Comparison of ENCODE assay signal across 15 cellular contexts in the genomic region with DNA sequence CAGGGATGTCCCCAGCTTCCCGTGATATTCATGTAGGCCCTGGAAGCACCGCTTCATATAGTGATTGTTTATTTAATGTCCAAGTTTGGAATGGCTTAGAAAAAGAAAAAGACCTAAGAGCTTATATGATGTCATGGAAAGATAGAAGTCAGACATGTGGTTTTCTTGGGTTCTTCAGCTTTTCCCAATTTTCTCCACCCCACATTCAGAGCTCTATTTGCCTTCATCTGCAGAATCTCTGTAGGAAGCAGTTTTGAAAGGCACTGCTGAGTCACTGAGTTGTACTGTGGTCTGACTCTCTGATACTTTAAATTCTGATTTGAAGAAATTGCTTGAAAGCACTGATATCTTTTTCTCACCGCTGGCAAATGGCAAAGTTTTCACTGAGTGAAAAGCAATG.
DNase-seq lines count a peak whose midpoint lies in the region; FAIRE-seq and TF ChIP-seq lines count a peak whose summit lies in the region.
"Had no signal": no experiment of that assay in that cellular context is flagged by ENCODE, and none has a peak within 500 bp of the region (broad histone marks: within the 10 kb centered on the region; RNA-seq: fewer than 3 reads in every experiment).

No MANE protein-coding gene starts in this region.

- H3K4me3 ChIP-seq in BJ (ENCODE audit: low read depth, low read length) (no peak overlapping the region), skeletal muscle cell (ENCODE audit: low read depth, low read length) (no peak overlapping the region)
- H3K4me3 ChIP-seq: right atrium auricular region had no signal

- FAIRE-seq in RCC 7860 (lab: Jason Lieb, UNC), result no peak

- no peaks in the 10 kb centered on the region for H3K27me3 ChIP-seq in BJ (ENCODE audit: control insufficient read depth, insufficient read depth, low read length)
- H3K27me3 ChIP-seq: right atrium auricular region had no signal

- no peak for TF ChIP-seq CTCF in BJ (IDR thresholded peaks at IDR 0.05; ENCODE audit: insufficient read depth, low read depth, low read length)

- CTCF ChIA-PET in BJ (lab: Yijun Ruan, JAX), result interaction anchor here (0.7 to 2.5 kb wide), 4 partner anchors 10 to 200 kb away, joined by 3 to 9 read pairs (median 6); no protein-coding TSS in a partner anchor

- no peaks in the 10 kb centered on the region for H3K36me3 ChIP-seq in BJ (ENCODE audit: control insufficient read depth, insufficient read depth, low read length)
- H3K36me3 ChIP-seq: right atrium auricular region had no signal

- DNase-seq in BJ (ENCODE audit: low read depth) (peak; percentile 46), amniotic stem cell (lab: John Stamatoyannopoulos, UW) (peak; percentile 57), fibroblast of the conjunctiva (ENCODE audit: low read depth) (peak; percentile 49), skeletal muscle cell (ENCODE audit: low read depth) (peak; percentile 87), RCC 7860 (ENCODE audit: low spot score) (no peak), NOMO-1 (lab: John Stamatoyannopoulos, UW; ENCODE audit: unreplicated experiment in 2 of 2) (no peak), NCI-H345 (lab: John Stamatoyannopoulos, UW) (no peak), T1000 (lab: John Stamatoyannopoulos, UW) (no peak)
- DNase-seq: activated CD4-positive, alpha-beta T cell treated with anti-CD3 and anti-CD28 coated beads, Interleukin-2, amount 50 U/mL, for 1 hour; CD4-positive, alpha-beta T cell; hippocampal formation; NCI-H1105 treated with DMSO at 0.1 percent for 48 hours; NCI-H748 treated with DMSO at 0.1 percent for 48 hours; T-cell had no signal

- POLR2A ChIA-PET in BJ (lab: Charles Lee), result no interaction called here

Comparison
In these comparisons a context has a peak if more than half of its experiments do, and no peak if none do; other contexts are left out.
1. DNase-seq: peak in BJ (single experiment), amniotic stem cell (single experiment), fibroblast of the conjunctiva (single experiment) and skeletal muscle cell (single experiment); none in RCC 7860 (single experiment), NOMO-1 (0 of 2), NCI-H345 (single experiment) and T1000 (single experiment).